ENCODE assay signal across 19 cellular contexts in the genomic region with DNA sequence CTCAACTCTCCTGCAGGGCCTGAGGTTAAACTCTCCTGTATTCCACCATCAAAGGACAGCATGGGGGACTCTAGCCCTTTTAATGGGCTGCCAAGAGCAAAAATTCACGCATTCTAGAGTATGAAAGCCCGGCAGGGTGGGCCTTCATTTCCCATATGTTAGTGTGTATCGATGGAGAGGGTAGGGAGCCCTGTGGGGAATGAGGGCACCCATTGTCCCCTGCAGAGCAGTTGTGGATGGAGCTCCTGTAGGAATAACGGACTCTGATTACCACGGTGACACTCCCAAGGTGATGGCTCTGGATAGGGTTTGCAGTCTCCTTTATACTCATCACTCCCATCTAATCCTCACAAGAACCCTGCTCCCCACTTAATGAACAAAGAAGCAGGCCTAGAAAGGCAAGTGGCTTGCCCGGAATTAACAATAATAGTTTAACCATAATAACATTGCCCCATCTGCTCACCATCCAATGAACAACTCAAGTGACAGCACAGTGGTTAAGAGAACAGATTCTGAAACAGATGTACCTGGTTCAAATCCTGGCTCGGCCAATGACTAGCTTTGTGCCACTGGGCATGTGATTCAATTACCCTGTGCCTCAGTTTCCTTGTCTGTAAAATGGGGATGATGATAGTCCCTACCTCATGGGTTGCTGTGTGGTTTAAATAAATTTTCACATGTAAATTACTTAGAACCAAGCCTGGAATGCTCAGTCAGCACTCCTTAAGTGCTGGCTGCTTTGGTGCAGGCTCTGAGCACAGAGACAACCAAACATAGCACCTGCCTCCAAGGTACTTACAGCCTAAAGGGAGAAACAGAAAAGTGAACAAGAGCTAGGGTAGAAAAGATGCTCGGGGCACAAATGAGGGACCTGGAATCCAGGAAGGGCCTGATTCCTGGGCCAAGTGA. TPM values are rescaled to one million over a fixed set of nuclear protein-coding genes. Genes with fewer than 3 reads are reported as not detected.
DNase-seq lines count a peak whose midpoint lies in the region; ATAC-seq, FAIRE-seq and TF ChIP-seq lines count a peak whose summit lies in the region.
"Had no signal": no experiment of that assay in that cellular context is flagged by ENCODE, and none has a peak within 500 bp of the region (broad histone marks: within the 10 kb centered on the region; RNA-seq: fewer than 3 reads in every experiment).

No MANE protein-coding gene starts in this region.

- CTCF ChIA-PET in CD8-positive, alpha-beta memory T cell (lab: Charles Lee), result interaction anchor here (5.8 kb wide), 1 partner anchor 27 kb away, joined by 79 read pairs; the partner anchor contains the start of gene HIVEP3

- peaks cover 45% of the 10 kb centered on the region for H3K4me1 ChIP-seq in CD8-positive, alpha-beta memory T cell (ENCODE audit: insufficient read depth, low read length)
- H3K4me1 ChIP-seq in astrocyte (ENCODE audit: insufficient read depth, low read length) (peaks cover 24% of the 10 kb centered on the region), Karpas-422 (ENCODE audit: low read length) (no peaks in the 10 kb centered on the region)

- peaks cover 37 to 66% (median 48%) of the 10 kb centered on the region in 3 donors for H3K4me1 Mint-ChIP-seq in CD8-positive, alpha-beta memory T cell
- H3K4me1 Mint-ChIP-seq in astrocyte (ENCODE audit: low read depth, unreplicated experiment) (peaks cover 26% of the 10 kb centered on the region), natural killer cell (peaks cover 71 to 72% of the 10 kb centered on the region in 2 donors)

- peak overlapping the region in 2 of 7 donors; percentile 52 to 59 for H3K4me3 Mint-ChIP-seq in CD8-positive, alpha-beta memory T cell
- H3K4me3 Mint-ChIP-seq in astrocyte (ENCODE audit: unreplicated experiment), result no peak overlapping the region
- H3K4me3 Mint-ChIP-seq in natural killer cell, result peak overlapping the region; percentile 51

- no peak overlapping the region for H3K4me3 ChIP-seq in CD8-positive, alpha-beta memory T cell (ENCODE audit: low read length)
- H3K4me3 ChIP-seq in astrocyte (ENCODE audit: insufficient read depth, low read depth, low read length) (no peak overlapping the region), Karpas-422 (ENCODE audit: low read length) (no peak overlapping the region)
- H3K4me3 ChIP-seq: PC-9 had no signal

- H3K9me2 ChIP-seq in Karpas-422 (replicated peaks; ENCODE audit: insufficient read depth, low read length), result no peaks in the 10 kb centered on the region

- POLR2A ChIA-PET in CD8-positive, alpha-beta memory T cell (lab: Charles Lee), result interaction anchor here (0.6 to 5.4 kb wide), 2 partner anchors 28 to 802 kb away, joined by 3 to 72 read pairs; partner anchors contain the start of gene HIVEP3

- H3K4me2 ChIP-seq in astrocyte (ENCODE audit: low read length) (no peak overlapping the region), Karpas-422 (ENCODE audit: low read depth, low read length, poor library complexity, severe bottlenecking) (no peak overlapping the region)

- peaks cover 6% of the 10 kb centered on the region for H4K20me1 ChIP-seq in astrocyte (ENCODE audit: insufficient read depth, low read length)
- no peaks in the 10 kb centered on the region for H4K20me1 ChIP-seq in Karpas-422 (ENCODE audit: insufficient read depth, low read depth, low read length)

- TF ChIP-seq CTCF in astrocyte (IDR thresholded peaks at IDR 0.05; ENCODE audit: insufficient read depth, low read depth, low read length) (no peak), natural killer cell (IDR thresholded peaks at IDR 0.05) (no peak)

- H3K9ac ChIP-seq in astrocyte (ENCODE audit: low read length) (peak overlapping the region; percentile 0), Karpas-422 (ENCODE audit: low read length) (no peak overlapping the region)

- H2AFZ ChIP-seq in astrocyte (ENCODE audit: low read depth, low read length), result no peak overlapping the region
- no peak overlapping the region for H2AFZ ChIP-seq in Karpas-422 (ENCODE audit: low read length)
- H2AFZ ChIP-seq: PC-9 had no signal

- DNase-seq in NCI-H82 (lab: John Stamatoyannopoulos, UW), result peak; percentile 42
- no peak for DNase-seq in NCI-H82 treated with DMSO at 0.1 percent for 48 hours (lab: John Stamatoyannopoulos, UW; ENCODE audit: unreplicated experiment)
- DNase-seq in CD8-positive, alpha-beta memory T cell, result no peak
- DNase-seq in astrocyte (ENCODE audit: low read depth), result no peak
- no peak for DNase-seq in natural killer cell
- no peak for DNase-seq in hypothalamus (lab: John Stamatoyannopoulos, UW)
- DNase-seq in Karpas-422, result no peak
- DNase-seq in NCI-H2029 (lab: John Stamatoyannopoulos, UW), result no peak
- DNase-seq: EL; GOT3; mesendoderm; NCI-H1436 treated with DMSO at 0.1 percent for 48 hours; NCI-H510A treated with DMSO at 0.1 percent for 48 hours; stimulated activated CD4-positive, alpha-beta T cell treated with anti-CD3 and anti-CD28 coated beads, Interleukin-4, amount 100 ng/mL, for 24 hours had no signal

- no peaks in the 10 kb centered on the region for H3K9me3 Mint-ChIP-seq in CD8-positive, alpha-beta memory T cell
- H3K9me3 Mint-ChIP-seq in astrocyte (ENCODE audit: unreplicated experiment), result no peaks in the 10 kb centered on the region
- H3K9me3 Mint-ChIP-seq in natural killer cell, result no peaks in the 10 kb centered on the region

- H3K27me3 Mint-ChIP-seq in CD8-positive, alpha-beta memory T cell, result no peaks in the 10 kb centered on the region
- no peaks in the 10 kb centered on the region for H3K27me3 Mint-ChIP-seq in astrocyte (ENCODE audit: low read depth, unreplicated experiment)
- H3K27me3 Mint-ChIP-seq in natural killer cell (ENCODE audit: low read depth in 2 of 2), result no peaks in the 10 kb centered on the region

- no peaks in the 10 kb centered on the region for H3K27me3 ChIP-seq in CD8-positive, alpha-beta memory T cell (ENCODE audit: insufficient read depth, low read length, poor library complexity, severe bottlenecking)
- H3K27me3 ChIP-seq in astrocyte (ENCODE audit: insufficient read depth, low read length), result no peaks in the 10 kb centered on the region
- H3K27me3 ChIP-seq in Karpas-422 (ENCODE audit: low read length), result no peaks in the 10 kb centered on the region
- H3K27me3 ChIP-seq: foreskin keratinocyte had no signal

- FAIRE-seq in astrocyte (lab: Jason Lieb, UNC), result no peak
- FAIRE-seq: A204.1, colon, endothelial cell of umbilical vein had no signal

- no peak overlapping the region for H3K27ac ChIP-seq in CD8-positive, alpha-beta memory T cell (ENCODE audit: low read depth, low read length)
- no peak overlapping the region for H3K27ac ChIP-seq in astrocyte (ENCODE audit: low read depth, low read length)
- no peak overlapping the region for H3K27ac ChIP-seq in Karpas-422 (ENCODE audit: low read length)
- H3K27ac ChIP-seq: foreskin keratinocyte had no signal

- no peaks in the 10 kb centered on the region for H3K9me3 ChIP-seq in CD8-positive, alpha-beta memory T cell (ENCODE audit: low read length)
- H3K9me3 ChIP-seq in astrocyte (ENCODE audit: insufficient read depth, low read depth, low read length) (no peaks in the 10 kb centered on the region), Karpas-422 (ENCODE audit: low read length) (no peaks in the 10 kb centered on the region)

- H3K36me3 ChIP-seq in CD8-positive, alpha-beta memory T cell (ENCODE audit: insufficient read depth, low read length), result no peaks in the 10 kb centered on the region
- H3K36me3 ChIP-seq in astrocyte (ENCODE audit: insufficient read depth, low read length), result no peaks in the 10 kb centered on the region
- H3K36me3 ChIP-seq in Karpas-422 (ENCODE audit: insufficient read depth, low read length), result no peaks in the 10 kb centered on the region

- H3K79me2 ChIP-seq in astrocyte (ENCODE audit: insufficient read depth, low read length) (peaks cover 57% of the 10 kb centered on the region), Karpas-422 (ENCODE audit: low read length) (no peaks in the 10 kb centered on the region)

- intact Hi-C loops in natural killer cell (cut with micrococcal nuclease), result loop anchor here (2.0 to 10.0 kb wide), 4 partner anchors 87 to 1045 kb away; no protein-coding TSS in a partner anchor

- peak overlapping the region; percentile 32 to 96 (median 78) for H3K27ac Mint-ChIP-seq in CD8-positive, alpha-beta memory T cell
- no peak overlapping the region for H3K27ac Mint-ChIP-seq in astrocyte (ENCODE audit: unreplicated experiment)
- H3K27ac Mint-ChIP-seq in natural killer cell, result peak overlapping the region; percentile 90 to 92

- no peak for ATAC-seq in natural killer cell

- H3K36me3 Mint-ChIP-seq in CD8-positive, alpha-beta memory T cell, result peaks cover 0 to 2% (median 0%) of the 10 kb centered on the region in 3 donors
- H3K36me3 Mint-ChIP-seq in astrocyte (ENCODE audit: low read depth, unreplicated experiment), result no peaks in the 10 kb centered on the region
- no peaks in the 10 kb centered on the region for H3K36me3 Mint-ChIP-seq in natural killer cell

RNA-seq across cellular contexts. Expression of gene HIVEP3, which starts 29.0 kb away (rescaled TPM):
- 10 to 100 TPM; 23.0 to 24.0 TPM for total RNA-seq in CD8-positive, alpha-beta memory T cell
- 15.1 TPM for polyA plus RNA-seq in CD8-positive, alpha-beta memory T cell
- total RNA-seq in astrocyte (8.9 and 9.4 TPM in 2 replicates), natural killer cell (10 to 100 TPM; 26.2 to 35.2 (median 29.8) TPM)
- total RNA-seq in Karpas-422 (2014; rRNA removed; shearing (Covaris generic); ENCODE audit: low replicate concordance), result 0.87 and 1.3 TPM in 2 replicates
